Comparison of ENCODE assay signal across 8 cellular contexts in the genomic region with DNA sequence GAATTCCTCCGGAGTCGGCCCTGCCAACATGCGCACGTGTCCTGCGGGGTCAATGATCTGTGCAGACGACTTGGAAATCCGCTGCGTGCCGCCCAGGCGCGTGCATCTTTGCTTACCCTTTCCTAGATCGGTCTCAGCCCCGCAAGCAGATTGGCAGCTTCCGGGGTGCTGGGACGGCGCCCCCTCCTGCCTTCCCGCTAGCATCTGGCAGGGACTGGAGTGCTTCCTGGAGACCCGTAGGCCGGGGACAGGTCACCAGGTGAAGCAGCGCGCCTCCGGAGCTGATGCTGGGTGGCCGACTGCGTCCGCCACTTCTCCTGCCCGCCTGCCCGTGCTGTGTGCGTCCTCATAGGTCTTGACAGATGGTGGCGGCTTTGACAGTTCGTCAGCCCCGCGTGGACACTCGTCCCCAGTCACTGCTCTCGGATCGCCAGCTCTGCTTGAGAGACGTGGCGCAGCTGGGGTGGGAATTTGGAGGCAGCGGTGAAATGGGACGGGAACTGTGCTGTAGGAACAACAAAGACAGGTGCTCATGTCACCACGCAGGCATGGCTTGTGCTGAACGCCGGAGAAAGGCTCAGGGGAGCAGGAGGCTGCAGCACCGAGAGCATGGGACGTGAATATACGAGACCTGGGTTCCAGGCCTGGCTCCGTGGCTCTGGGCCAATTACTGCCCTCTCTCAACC. TPM values are rescaled to one million over a fixed set of nuclear protein-coding genes. Genes with fewer than 3 reads are reported as not detected.
DNase-seq lines count a peak whose midpoint lies in the region; ATAC-seq and TF ChIP-seq lines count a peak whose summit lies in the region.

No MANE protein-coding gene starts in this region.

- DNase-seq in GM13977 (ENCODE audit: low spot score) (peak; percentile 36), Panc1 (ENCODE audit: low read depth, low spot score) (no peak), GM03348 (ENCODE audit: low spot score) (no peak)

- H3K4me3 ChIP-seq in Panc1 (ENCODE audit: low read depth in 2 of 2, low read length in 2 of 2) (peak overlapping the region; percentile 48 to 75), ectodermal cell (ENCODE audit: insufficient read depth, low read depth, low read length) (peak overlapping the region; percentile 35), mucosa of stomach (ENCODE audit: low read length) (peak overlapping the region; percentile 31), urinary bladder (ENCODE audit: low read depth, low read length) (peak overlapping the region; percentile 23)

- no peak overlapping the region for H3K9ac ChIP-seq in mucosa of stomach (ENCODE audit: low read length)

- TF ChIP-seq CTCF in 22Rv1 (IDR thresholded peaks at IDR 0.05): peak; percentile 20
- peak; percentile 22 for TF ChIP-seq CTCF in GM13977 (IDR thresholded peaks at IDR 0.05; ENCODE audit: extremely low read depth, insufficient read depth, missing control alignments)
- TF ChIP-seq CTCF in Panc1 (IDR thresholded peaks at IDR 0.05): no peak; the same call in none of the 2 replicates

- CTCF ChIA-PET in Panc1 (lab: Charles Lee): interaction anchor here (0.6 to 2.5 kb wide), 16 partner anchors 9 to 548 kb away, joined by 3 to 34 read pairs (median 4); no protein-coding TSS in a partner anchor

- WGBS in ectodermal cell, 2 experiments: 3% methylated on average over 46 of the region's 46 CpGs
- WGBS in urinary bladder: 2% methylated on average over 46 of the region's 46 CpGs

- ATAC-seq in HG02870 (IDR thresholded peaks at IDR 0.05; ENCODE audit: unreplicated experiment) (peak; percentile 30), Panc1 (peak; percentile 83)

- BruUV-seq in Panc1 (replicated peaks; lab: Mats Ljungman, UMichigan): no TSS peak

- H3K27me3 ChIP-seq in Panc1 (ENCODE audit: control insufficient read depth, insufficient read depth, low read length): peaks cover 31% of the 10 kb centered on the region
- peaks cover 60% of the 10 kb centered on the region for H3K27me3 ChIP-seq in ectodermal cell (ENCODE audit: control insufficient read depth, insufficient read depth, low read length, poor library complexity, severe bottlenecking)
- H3K27me3 ChIP-seq in mucosa of stomach (ENCODE audit: control insufficient read depth, insufficient read depth, low read length): peaks cover 47% of the 10 kb centered on the region

- no peak overlapping the region for H3K27ac ChIP-seq in 22Rv1
- no peak overlapping the region for H3K27ac ChIP-seq in Panc1 (ENCODE audit: low read length)
- no peak overlapping the region for H3K27ac ChIP-seq in ectodermal cell (ENCODE audit: insufficient read depth, low read depth, low read length, poor library complexity, severe bottlenecking)
- H3K27ac ChIP-seq in urinary bladder (ENCODE audit: low read depth): no peak overlapping the region

- in situ Hi-C loops in GM13977 (cut with MboI; ENCODE audit: low pct_unique_long_range_greater_than_20kb, low sequenced_read_pairs, unreplicated experiment) (no loop called here), Panc1 (cut with HindIII; ENCODE audit: low pct_unique_long_range_greater_than_20kb, low sequenced_read_pairs) (no loop called here)

- POLR2A ChIA-PET in Panc1 (lab: Charles Lee): interaction anchor here (0.6 to 0.7 kb wide), 3 partner anchors 168 to 326 kb away, joined by 3 to 6 read pairs (median 5); no protein-coding TSS in a partner anchor

- no peaks in the 10 kb centered on the region for H3K9me3 ChIP-seq in Panc1 (ENCODE audit: control insufficient read depth, insufficient read depth, low read depth, low read length)
- no peaks in the 10 kb centered on the region for H3K9me3 ChIP-seq in ectodermal cell (ENCODE audit: control insufficient read depth, low read length)
- no peaks in the 10 kb centered on the region for H3K9me3 ChIP-seq in mucosa of stomach (ENCODE audit: control insufficient read depth, low read length)

- H3K4me1 ChIP-seq in Panc1 (ENCODE audit: control insufficient read depth, insufficient read depth, low read length) (peaks cover 4% of the 10 kb centered on the region; the same call in 1 of the 2 replicates), ectodermal cell (ENCODE audit: control insufficient read depth, insufficient read depth, low read length) (no peaks in the 10 kb centered on the region), mucosa of stomach (ENCODE audit: control insufficient read depth, insufficient read depth, low read length) (peaks cover 7% of the 10 kb centered on the region), urinary bladder (ENCODE audit: insufficient read depth) (no peaks in the 10 kb centered on the region)

- intact Hi-C loops in Panc1 (cut with micrococcal nuclease; ENCODE audit: unreplicated experiment): loop anchor here (5.0 to 10.0 kb wide), 2 partner anchors 493 to 701 kb away; no protein-coding TSS in a partner anchor

- H3K36me3 ChIP-seq in Panc1 (ENCODE audit: control insufficient read depth, insufficient read depth, low read length) (no peaks in the 10 kb centered on the region), ectodermal cell (ENCODE audit: control insufficient read depth, insufficient read depth, low read length) (no peaks in the 10 kb centered on the region), mucosa of stomach (ENCODE audit: control insufficient read depth, insufficient read depth, low read length) (no peaks in the 10 kb centered on the region), urinary bladder (ENCODE audit: insufficient read depth) (no peaks in the 10 kb centered on the region)

RNA-seq across cellular contexts. Expression of a gene that starts 21.9 kb away (rescaled TPM):
- not detected for total RNA-seq in Panc1 (2021; ENCODE audit: unreplicated experiment)
- not detected for polyA plus RNA-seq in Panc1 (2012; ENCODE audit: insufficient read length)
- polyA plus RNA-seq in ectodermal cell (2013, experiment 1 of 4): not detected
- not detected for polyA plus RNA-seq in ectodermal cell (2013, experiment 2 of 4)
- polyA plus RNA-seq in ectodermal cell (2013, experiment 3 of 4): not detected
- not detected for polyA plus RNA-seq in ectodermal cell (2013, experiment 4 of 4)
- total RNA-seq in urinary bladder: not detected
- polyA plus RNA-seq in urinary bladder: not detected

RNA-seq across cellular contexts. Expression of a gene that starts 37.3 kb away (rescaled TPM):
- total RNA-seq in Panc1 (2021; ENCODE audit: unreplicated experiment) (4.6 TPM), urinary bladder (not detected)
- 4.2 TPM for polyA plus RNA-seq in Panc1 (2012; ENCODE audit: insufficient read length)
- not detected for polyA plus RNA-seq in ectodermal cell (2013, experiment 1 of 4)
- polyA plus RNA-seq in ectodermal cell (2013, experiment 2 of 4): 0.14 TPM
- polyA plus RNA-seq in ectodermal cell (2013, experiment 3 of 4): 0.21 TPM
- polyA plus RNA-seq in ectodermal cell (2013, experiment 4 of 4): 0.08 TPM
- polyA plus RNA-seq in urinary bladder: not detected
